In the genomic region with DNA sequence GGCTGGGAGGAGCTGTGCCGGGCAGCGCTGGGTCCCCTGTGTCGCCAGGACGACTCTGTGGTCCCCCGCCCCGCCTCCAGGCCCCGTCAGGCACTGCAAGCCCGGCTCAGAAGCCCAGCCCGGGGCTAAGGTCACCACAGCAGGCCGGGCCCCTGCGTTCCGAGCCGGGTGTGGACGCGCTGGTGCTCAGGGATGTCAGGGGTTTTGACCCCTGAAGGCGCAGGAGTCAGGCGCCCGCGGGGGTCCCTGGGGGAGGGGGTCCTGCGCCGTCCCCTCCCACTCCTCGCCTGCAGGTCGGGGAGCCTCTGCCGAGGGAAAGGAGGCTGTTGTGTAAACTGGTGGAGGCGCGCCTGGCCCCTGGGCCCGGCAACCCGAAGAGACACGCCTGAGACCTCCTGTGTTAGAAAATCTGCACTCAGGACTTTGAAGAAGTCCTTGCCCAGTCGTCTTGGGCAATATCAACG, we compare ENCODE assay signal across 14 cellular contexts. TPM values are rescaled to one million over a fixed set of nuclear protein-coding genes. Genes with fewer than 3 reads are reported as not detected.
A peak's percentile ranks its signal among the peaks of the same experiment; 100 is the strongest.
DNase-seq lines count a peak whose midpoint lies in the region; ATAC-seq, FAIRE-seq and TF ChIP-seq lines count a peak whose summit lies in the region.
"Had no signal": no experiment of that assay in that cellular context is flagged by ENCODE, and none has a peak within 500 bp of the region (broad histone marks: within the 10 kb centered on the region; RNA-seq: fewer than 3 reads in every experiment).

No MANE protein-coding gene starts in this region.

- H3K56ac ChIP-seq in H1 (replicated peaks; ENCODE audit: insufficient read length, low read depth, low read length), result no peak overlapping the region

- no peaks in the 10 kb centered on the region for H3K36me3 ChIP-seq in right atrium auricular region
- H3K36me3 ChIP-seq in H1 (ENCODE audit: control insufficient read depth in 2 of 4, insufficient read depth in 4 of 4, low read length in 3 of 4), result no peaks in the 10 kb centered on the region
- H3K36me3 ChIP-seq: ovary had no signal

- TF ChIP-seq CTCF in right atrium auricular region (IDR thresholded peaks at IDR 0.05), result no peak
- peak in 2 of 3 experiments; percentile 7 to 20; a peak in 3 of 4 replicates for TF ChIP-seq CTCF in H1 (IDR thresholded peaks at IDR 0.05; ENCODE audit: control extremely low read depth in 1 of 3, insufficient read depth in 1 of 3, low read depth in 1 of 3, low read length in 3 of 3)

- TF ChIP-seq RAD21 in H1 (IDR thresholded peaks at IDR 0.05 in 1 of 2, conservative IDR thresholded peaks at IDR 0.05 in 1 of 2; ENCODE audit: low read depth in 2 of 2, low read length in 2 of 2), result peak; percentile 2 to 44; a peak in 2 of 4 replicates

- CTCF ChIA-PET in H1 (lab: Charles Lee; ENCODE audit: partially characterized antibody), result interaction anchor here (0.7 to 2.0 kb wide), 10 partner anchors 8 to 259 kb away, joined by 3 to 10 read pairs (median 4); no protein-coding TSS in a partner anchor

- intact Hi-C loops in Right ventricle myocardium inferior (cut with DNase I), result no loop called here

- FAIRE-seq in H1 (lab: Jason Lieb, UNC), result no peak

- H3K27ac ChIP-seq in right atrium auricular region, result no peak overlapping the region
- no peak overlapping the region for H3K27ac ChIP-seq in H1 (ENCODE audit: low read depth, low read length)
- H3K27ac ChIP-seq: GM23248, HL-60, ovary had no signal

- no peak overlapping the region for H2BK20ac ChIP-seq in H1 (ENCODE audit: low read length)

- H3K23ac ChIP-seq in H1 (ENCODE audit: insufficient read length), result no peak overlapping the region

- H4K91ac ChIP-seq in H1 (replicated peaks; ENCODE audit: insufficient read length, low read length), result no peak overlapping the region

- H3K27me3 ChIP-seq in right atrium auricular region, result no peaks in the 10 kb centered on the region
- H3K27me3 ChIP-seq in H1 (replicated peaks in 1 of 4; ENCODE audit: control insufficient read depth in 3 of 4, extremely low read depth in 1 of 4, insufficient read depth in 3 of 4, low read length in 3 of 4), result peaks cover 12 to 52% (median 49%) of the 10 kb centered on the region in 4 experiments
- H3K27me3 ChIP-seq: ovary had no signal

- no peak overlapping the region for H2BK12ac ChIP-seq in H1 (ENCODE audit: low read depth, low read length)

- peak overlapping the region; percentile 81 to 92 for H3K4me2 ChIP-seq in H1 (ENCODE audit: insufficient read depth in 1 of 2, low read depth in 2 of 2, low read length in 2 of 2)

- POLR2A ChIA-PET in H1 (lab: Charles Lee; ENCODE audit: partially characterized antibody), result interaction anchor here (0.6 to 1.2 kb wide), 4 partner anchors 28 to 228 kb away, joined by 3 to 4 read pairs (median 3); no protein-coding TSS in a partner anchor

- H2BK5ac ChIP-seq in H1 (ENCODE audit: low read depth, low read length), result no peak overlapping the region

- no peak for DNase-seq in Right ventricle myocardium inferior (ENCODE audit: missing footprints)
- no peak for DNase-seq in right atrium auricular region (ENCODE audit: low spot score)
- DNase-seq in H1 (ENCODE audit: low read depth in 1 of 2, low spot score in 2 of 2), result peak in 1 of 2 experiments; percentile 82
- DNase-seq in mucosa of gallbladder (ENCODE audit: low spot score), result peak; percentile 29
- no peak for DNase-seq in activated gamma-delta T cell treated with Interleukin-2 at 50 U/mL for 16 hours
- no peak for DNase-seq in MV-4-11 (lab: John Stamatoyannopoulos, UW)
- no peak for DNase-seq in activated effector memory CD4-positive, alpha-beta T cell treated with anti-CD3 and anti-CD28 coated beads, Interleukin-2, amount 50 U/mL, for 16 hours
- DNase-seq: amniotic stem cell, GM23248 had no signal

- TF ChIP-seq EP300 in H1 (IDR thresholded peaks at IDR 0.05; ENCODE audit: borderline replicate concordance in 1 of 2, low read depth in 2 of 2, low read length in 2 of 2), result no peak

- TF ChIP-seq POLR2A in H1 (IDR thresholded peaks at IDR 0.05; ENCODE audit: control extremely low read depth in 1 of 2, low read depth in 2 of 2, low read length in 2 of 2), result no peak

- H3K79me2 ChIP-seq in H1 (ENCODE audit: control insufficient read depth in 1 of 2, insufficient read depth in 2 of 2, low read length in 2 of 2), result no peaks in the 10 kb centered on the region

- WGBS in H1 (ENCODE audit: extremely low coverage in 1 of 2, insufficient coverage in 1 of 2, insufficient read length in 1 of 2, insufficient replicate concordance in 2 of 2, low coverage in 1 of 2, low lambda C conversion rate in 2 of 2, missing lambda C conversion rate in 1 of 2), 2 experiments, result 1% methylated on average over 31 of the region's 31 CpGs; no CpG with 5 or more reads in 1 of the 2 experiments

- no peak overlapping the region for H3K18ac ChIP-seq in H1 (ENCODE audit: extremely low read depth, low read length)

- no peak overlapping the region for H2AK5ac ChIP-seq in H1 (ENCODE audit: low read depth, low read length)

- H4K5ac ChIP-seq in H1 (ENCODE audit: insufficient read length, low read depth, low read length), result no peak overlapping the region

- no peak overlapping the region for H3K9ac ChIP-seq in H1 (replicated peaks in 1 of 4; ENCODE audit: extremely low read depth in 1 of 4, low read depth in 3 of 4, low read length in 3 of 4)

- H3K4ac ChIP-seq in H1 (replicated peaks; ENCODE audit: insufficient read length, low read depth, low read length), result no peak overlapping the region

- H3K4me1 ChIP-seq in right atrium auricular region (peaks cover 0 to 24% of the 10 kb centered on the region in 2 donors), H1 (replicated peaks in 1 of 4; ENCODE audit: control insufficient read depth in 3 of 4, insufficient read depth in 4 of 4, low read length in 3 of 4) (peaks cover 0 to 4% (median 2%) of the 10 kb centered on the region in 4 experiments; a peak in 5 of 7 replicates)

- H3K9me3 ChIP-seq in right atrium auricular region (no peaks in the 10 kb centered on the region), H1 (ENCODE audit: insufficient read depth in 2 of 2, low read depth in 1 of 2, low read length in 1 of 2) (no peaks in the 10 kb centered on the region)
- H3K9me3 ChIP-seq: ovary had no signal

- H2BK15ac ChIP-seq in H1 (ENCODE audit: low read length), result no peak overlapping the region

- H3K4me3 ChIP-seq in right atrium auricular region (no peak overlapping the region), H1 (ENCODE audit: extremely low read depth in 1 of 4, insufficient read depth in 2 of 4, low read depth in 3 of 4, low read length in 4 of 4) (peak overlapping the region; percentile 44 to 58 (median 54))
- H3K4me3 ChIP-seq: GM23248, ovary had no signal

- no peak overlapping the region for H2BK120ac ChIP-seq in H1 (replicated peaks; ENCODE audit: low read depth, low read length)

- ATAC-seq in Right ventricle myocardium inferior, result peak; percentile 53
- no peak for ATAC-seq in HG03135 (IDR thresholded peaks at IDR 0.05; ENCODE audit: unreplicated experiment)

- H4K8ac ChIP-seq in H1 (ENCODE audit: extremely low read depth, insufficient read depth, low read length), result no peak overlapping the region

- no peak overlapping the region for H2AFZ ChIP-seq in H1 (ENCODE audit: low read length)

- H3K14ac ChIP-seq in H1 (ENCODE audit: insufficient read length), result no peak overlapping the region

- no peaks in the 10 kb centered on the region for H3K79me1 ChIP-seq in H1 (ENCODE audit: low read depth, low read length)

- H3K23me2 ChIP-seq in H1 (ENCODE audit: low read depth, low read length), result peaks cover 11% of the 10 kb centered on the region; the same call in 1 of the 2 replicates

- no peaks in the 10 kb centered on the region for H4K20me1 ChIP-seq in H1 (replicated peaks in 1 of 2; ENCODE audit: control insufficient read depth in 1 of 2, insufficient read depth in 2 of 2, low read length in 2 of 2)

RNA-seq across cellular contexts. Expression of a gene that starts 23.7 kb away (rescaled TPM):
- total RNA-seq in Right ventricle myocardium inferior (10.9 TPM), right atrium auricular region (10 to 100 TPM in 1 of 2 donors, 1 to 10 TPM in 1; 4.7 to 37.9 TPM), mucosa of gallbladder (372 TPM)
- total RNA-seq in H1 (2021; fragmentation: NEBNext Ultra II Directional; extraction: Animal tissue kit (Norgen Biotek cat#: 25700)), result 7.3 and 9.5 TPM in 2 replicates
- 58.7 and 85.7 TPM in 2 replicates for polyA plus RNA-seq in H1 (2011; rRNA removed)
- polyA plus RNA-seq in H1 (2011; cell fraction: cytosol; rRNA removed), result 45.9 TPM
- 40.0 TPM for polyA plus RNA-seq in H1 (2011; cell fraction: nucleus; rRNA removed)
- 8.6 to 23.6 TPM (median 17.8 TPM) in 4 replicates for polyA plus RNA-seq in H1 (2012, experiment 1 of 2)
- polyA plus RNA-seq in H1 (2012, experiment 2 of 2), result 19.8 TPM
- 8.6 TPM for polyA plus RNA-seq in H1 (2013, experiment 1 of 2)
- 9.0 TPM for polyA plus RNA-seq in H1 (2013, experiment 2 of 2)
- 9.8 TPM in 2 replicates for polyA minus RNA-seq in H1 (2011; rRNA and poly(A)+ RNA removed)
- polyA minus RNA-seq in H1 (2011; cell fraction: cytosol; rRNA and poly(A)+ RNA removed), result 10.6 TPM
- polyA minus RNA-seq in H1 (2011; cell fraction: nucleus; rRNA and poly(A)+ RNA removed), result 6.2 TPM

RNA-seq across cellular contexts. Expression of a gene that starts 38.6 kb away (rescaled TPM):
- total RNA-seq in Right ventricle myocardium inferior, result not detected
- not detected for total RNA-seq in right atrium auricular region
- 0.84 and 1.4 TPM in 2 replicates for total RNA-seq in H1 (2021; fragmentation: NEBNext Ultra II Directional; extraction: Animal tissue kit (Norgen Biotek cat#: 25700))
- polyA plus RNA-seq in H1 (2011; rRNA removed), result 0.70 and 0.78 TPM in 2 replicates
- polyA plus RNA-seq in H1 (2011; cell fraction: cytosol; rRNA removed), result 0.70 TPM
- 4.6 TPM for polyA plus RNA-seq in H1 (2011; cell fraction: nucleus; rRNA removed)
- polyA plus RNA-seq in H1 (2012, experiment 1 of 2), result 1.2 to 2.0 TPM (median 1.4 TPM) in 4 replicates
- 3.1 TPM for polyA plus RNA-seq in H1 (2012, experiment 2 of 2)
- polyA plus RNA-seq in H1 (2013, experiment 1 of 2), result 2.2 TPM
- 2.9 TPM for polyA plus RNA-seq in H1 (2013, experiment 2 of 2)
- polyA minus RNA-seq in H1 (2011; rRNA and poly(A)+ RNA removed), result 0.49 and 0.60 TPM in 2 replicates
- polyA minus RNA-seq in H1 (2011; cell fraction: cytosol; rRNA and poly(A)+ RNA removed), result not detected
- polyA minus RNA-seq in H1 (2011; cell fraction: nucleus; rRNA and poly(A)+ RNA removed), result 3.9 TPM
- 1.8 TPM for total RNA-seq in mucosa of gallbladder
- total RNA-seq: fibroblast of villous mesenchyme, GM23248, NCI-H460 had no signal
- polyA plus RNA-seq: GM23248 had no signal

RNA-seq across cellular contexts. Expression of a gene that starts 39.7 kb away (rescaled TPM):
- total RNA-seq in Right ventricle myocardium inferior, result 15.5 TPM
- total RNA-seq in right atrium auricular region, result 10 to 100 TPM; 10.2 to 10.3 TPM
- 10.4 and 11.2 TPM in 2 replicates for total RNA-seq in H1 (2021; fragmentation: NEBNext Ultra II Directional; extraction: Animal tissue kit (Norgen Biotek cat#: 25700))
- 9.2 and 9.8 TPM in 2 replicates for polyA plus RNA-seq in H1 (2011; rRNA removed)
- polyA plus RNA-seq in H1 (2011; cell fraction: cytosol; rRNA removed), result 10.5 TPM
- 7.4 TPM for polyA plus RNA-seq in H1 (2011; cell fraction: nucleus; rRNA removed)
- 9.1 to 12.2 TPM (median 11.8 TPM) in 4 replicates for polyA plus RNA-seq in H1 (2012, experiment 1 of 2)
- polyA plus RNA-seq in H1 (2012, experiment 2 of 2), result 9.2 TPM
- polyA plus RNA-seq in H1 (2013, experiment 1 of 2), result 5.0 TPM
- polyA plus RNA-seq in H1 (2013, experiment 2 of 2), result 5.2 TPM
- 15.3 and 17.4 TPM in 2 replicates for polyA minus RNA-seq in H1 (2011; rRNA and poly(A)+ RNA removed)
- polyA minus RNA-seq in H1 (2011; cell fraction: cytosol; rRNA and poly(A)+ RNA removed), result 9.8 TPM
- polyA minus RNA-seq in H1 (2011; cell fraction: nucleus; rRNA and poly(A)+ RNA removed), result 9.0 TPM
- 31.4 TPM for total RNA-seq in mucosa of gallbladder

RNA-seq across cellular contexts. Expression of a gene that starts 54.2 kb away (rescaled TPM):
- total RNA-seq in Right ventricle myocardium inferior (139 TPM), right atrium auricular region (100 to 1,000 TPM in 1 of 2 donors, 10 to 100 TPM in 1; 68.3 to 112 TPM), mucosa of gallbladder (8.4 TPM)
- total RNA-seq in H1 (2021; fragmentation: NEBNext Ultra II Directional; extraction: Animal tissue kit (Norgen Biotek cat#: 25700)), result 0.94 and 2.0 TPM in 2 replicates
- 1.8 and 3.2 TPM in 2 replicates for polyA plus RNA-seq in H1 (2011; rRNA removed)
- polyA plus RNA-seq in H1 (2011; cell fraction: cytosol; rRNA removed), result 3.3 TPM
- 6.4 TPM for polyA plus RNA-seq in H1 (2011; cell fraction: nucleus; rRNA removed)
- polyA plus RNA-seq in H1 (2012, experiment 1 of 2), result 2.3 to 4.0 TPM (median 3.0 TPM) in 4 replicates
- polyA plus RNA-seq in H1 (2012, experiment 2 of 2), result 1.0 TPM
- 3.2 TPM for polyA plus RNA-seq in H1 (2013, experiment 1 of 2)
- 2.1 TPM for polyA plus RNA-seq in H1 (2013, experiment 2 of 2)
- 1.9 and 2.2 TPM in 2 replicates for polyA minus RNA-seq in H1 (2011; rRNA and poly(A)+ RNA removed)
- not detected for polyA minus RNA-seq in H1 (2011; cell fraction: cytosol; rRNA and poly(A)+ RNA removed)
- polyA minus RNA-seq in H1 (2011; cell fraction: nucleus; rRNA and poly(A)+ RNA removed), result 1.3 TPM
- total RNA-seq: GM23248 had no signal

Comparison
In these comparisons a context has a peak if more than half of its experiments do, and no peak if none do; other contexts are left out.
1. H3K4me3 ChIP-seq: peak in H1 (4 of 4); none in right atrium auricular region (0 of 2).
2. CTCF ChIP-seq: peak in H1 (2 of 3); none in right atrium auricular region (0 of 2).